12 cellular contexts compared by ENCODE assay signal in genomic region chr12:110670161-110670701, GRCh38. TPM values are rescaled to one million over a fixed set of nuclear protein-coding genes. Genes with fewer than 3 reads are reported as not detected.
A peak's percentile ranks its signal among the peaks of the same experiment; 100 is the strongest.
DNase-seq lines count a peak whose midpoint lies in the region; ATAC-seq, FAIRE-seq and TF ChIP-seq lines count a peak whose summit lies in the region.
"Had no signal": no experiment of that assay in that cellular context is flagged by ENCODE, and none has a peak within 500 bp of the region (broad histone marks: within the 10 kb centered on the region; RNA-seq: fewer than 3 reads in every experiment).

No MANE protein-coding gene starts in this region.

- H3K4me3 ChIP-seq in GM08714 (ENCODE audit: low read length) = peak overlapping the region; percentile 2; the same call in 1 of the 2 replicates
- peak overlapping the region; percentile 82; the same call in 1 of the 2 replicates for H3K4me3 ChIP-seq in GM12878
- no peak overlapping the region for H3K4me3 ChIP-seq in right lobe of liver

- CTCF ChIA-PET in GM12878 (lab: Yijun Ruan, JAX) = interaction anchor here (0.8 to 4.6 kb wide), 5 partner anchors 9 to 50 kb away, joined by 3 to 24 read pairs (median 4); no protein-coding TSS in a partner anchor

- in situ Hi-C loops in GM12878 (cut with MboI) = no loop called here

- BruUV-seq in GM12878 (replicated peaks; lab: Mats Ljungman, UMichigan) = no TSS peak

- peak; percentile 66 for DNase-seq in GM20000 (ENCODE audit: low spot score)
- DNase-seq in GM12878 (ENCODE audit: low read depth, low spot score) = peak; percentile 95
- no peak for DNase-seq in AG20443 (ENCODE audit: low spot score)
- DNase-seq in HuH-7.5 (ENCODE audit: low spot score) = no peak
- DNase-seq in right lobe of liver = no peak
- DNase-seq in 8988T = no peak
- DNase-seq: DMS153, IMR-90, Right ventricle myocardium superior, small intestine had no signal

- SMC1A ChIA-PET in GM12878 (lab: Charles Lee; ENCODE audit: uncharacterized antibody, unreplicated experiment) = interaction anchor here (0.9 to 5.6 kb wide), 9 partner anchors 10 to 65 kb away, joined by 3 to 80 read pairs (median 4); partner anchors contain the start of gene HVCN1

- H3K4me1 ChIP-seq in GM12878 (ENCODE audit: control insufficient read depth, insufficient read depth, low read length) = peaks cover 76% of the 10 kb centered on the region
- peaks cover 0 to 4% (median 0%) of the 10 kb centered on the region in 4 donors for H3K4me1 ChIP-seq in right lobe of liver

- peak; percentile 81 to 95 for TF ChIP-seq EP300 in GM12878 (IDR thresholded peaks at IDR 0.05; ENCODE audit: borderline replicate concordance in 1 of 2, control insufficient read depth in 1 of 2, low read depth in 2 of 2, low read length in 2 of 2)

- no peak overlapping the region for H2AFZ ChIP-seq in GM12878 (ENCODE audit: control insufficient read depth, low read depth, low read length)

- 0 out of 2 replicates have a peak, but pooled peaks have one; percentile 6 for TF ChIP-seq RAD21 in GM12878 (IDR thresholded peaks at IDR 0.05; ENCODE audit: insufficient read depth, low read depth, low read length)

- H3K9me3 ChIP-seq in GM12878 (replicated peaks; ENCODE audit: control insufficient read depth, insufficient read depth, low read length) (peaks cover 8% of the 10 kb centered on the region; the same call in 2 of the 3 replicates), right lobe of liver (no peaks in the 10 kb centered on the region)

- TF ChIP-seq CTCF in GM20000 (IDR thresholded peaks at IDR 0.05; ENCODE audit: extremely low read depth, missing control alignments) (no peak), GM12878 (IDR thresholded peaks at IDR 0.05 in 2 of 3, conservative IDR thresholded peaks at IDR 0.05 in 1 of 3; ENCODE audit: control insufficient read depth in 2 of 3, extremely low read depth in 1 of 3, insufficient read depth in 1 of 3, low read depth in 3 of 3, low read length in 3 of 3) (no peak), right lobe of liver (IDR thresholded peaks at IDR 0.05) (no peak)

- H3K9ac ChIP-seq in GM12878 (ENCODE audit: control insufficient read depth, insufficient read depth, low read length) = peak overlapping the region; percentile 77

- RAD21 ChIA-PET in GM12878 (lab: Charles Lee; ENCODE audit: unreplicated experiment) = interaction anchor here (0.6 to 5.3 kb wide), 9 partner anchors 8 to 220 kb away, joined by 3 to 43 read pairs (median 4); partner anchors contain the start of gene ARPC3

- H3K36me3 ChIP-seq in GM12878 (ENCODE audit: control insufficient read depth in 2 of 2, insufficient read depth in 2 of 2, low read length in 1 of 2) (peaks cover 9 to 18% of the 10 kb centered on the region in 2 experiments; a peak in 3 of 4 replicates), right lobe of liver (no peaks in the 10 kb centered on the region)

- intact Hi-C loops in GM12878 (cut with micrococcal nuclease; ENCODE audit: unreplicated experiment) = loop anchor here (2.0 kb wide), 1 partner anchor 19 kb away; the partner anchor contains the start of gene HVCN1
- intact Hi-C loops in right lobe of liver (cut with DNase I) = no loop called here

- peak overlapping the region; percentile 99 for H3K27ac ChIP-seq in GM12878 (ENCODE audit: control insufficient read depth, insufficient read depth)
- no peak overlapping the region for H3K27ac ChIP-seq in right lobe of liver

- H3K27me3 ChIP-seq in GM12878 (replicated peaks in 1 of 2; ENCODE audit: control insufficient read depth in 2 of 2, insufficient read depth in 2 of 2, low read length in 1 of 2) (no peaks in the 10 kb centered on the region), right lobe of liver (no peaks in the 10 kb centered on the region)

- peak; percentile 81 for FAIRE-seq in GM12878 (lab: Jason Lieb, UNC)
- FAIRE-seq: small intestine had no signal

- POLR2A ChIA-PET in GM12878 (lab: Charles Lee) = interaction anchor here (0.6 to 9.2 kb wide), 10 partner anchors 8 to 56 kb away, joined by 3 to 80 read pairs (median 6); partner anchors contain the start of genes HVCN1 and TCTN1

- peak overlapping the region; percentile 99 for H3K4me2 ChIP-seq in GM12878 (ENCODE audit: control insufficient read depth, insufficient read depth)

- no peak; the same call in 1 of the 2 replicates for TF ChIP-seq POLR2A in GM12878 (IDR thresholded peaks at IDR 0.05; ENCODE audit: low read depth, low read length)
- no peak for TF ChIP-seq POLR2A in right lobe of liver (IDR thresholded peaks at IDR 0.05)

- H3K79me2 ChIP-seq in GM12878 (ENCODE audit: control insufficient read depth, insufficient read depth, low read length) = peaks cover 50% of the 10 kb centered on the region

- H4K20me1 ChIP-seq in GM12878 (ENCODE audit: control insufficient read depth, insufficient read depth) = no peaks in the 10 kb centered on the region

- WGBS in GM12878 (ENCODE audit: insufficient coverage, insufficient replicate concordance, low lambda C conversion rate, missing lambda C conversion rate) = 3% methylated on average over 4 of the region's 4 CpGs
- 58% methylated on average over 4 of the region's 4 CpGs for WGBS in right lobe of liver (ENCODE audit: insufficient coverage, low coverage, low lambda C conversion rate, missing lambda C conversion rate)

- peak; percentile 58 for ATAC-seq in HG03439 (IDR thresholded peaks at IDR 0.05; ENCODE audit: unreplicated experiment)
- ATAC-seq in GM12878 = peak; percentile 63
- ATAC-seq in right lobe of liver = no peak

TF ChIP-seq in GM12878, 131 proteins besides CTCF, POLR2A, EP300 and RAD21 (continues in another document):
- TF ChIP-seq PML (IDR thresholded peaks at IDR 0.05; ENCODE audit: low read length) = 0 out of 2 replicates have a peak, but pooled peaks have one; percentile 66
- TF ChIP-seq TCF7 (IDR thresholded peaks at IDR 0.05; ENCODE audit: borderline replicate concordance) = no peak
- no peak for TF ChIP-seq PRDM15 (CRISPR knock-in tag; IDR thresholded peaks at IDR 0.05)

RNA-seq across cellular contexts. Expression of gene HVCN1, which starts 18.7 kb away (rescaled TPM):
- total RNA-seq in GM12878 (2013; cell fraction: nucleolus; rRNA removed) = 114 and 137 TPM in 2 replicates
- 112 and 132 TPM in 2 replicates for total RNA-seq in GM12878 (2014; rRNA removed)
- total RNA-seq in GM12878 (2014; rRNA removed; fragmentation: Illumina TruSeq; extraction: Trizol) = 93.9 and 94.4 TPM in 2 replicates
- 82.5 and 87.1 TPM in 2 replicates for total RNA-seq in GM12878 (2021)
- polyA plus RNA-seq in GM12878 (2011; ENCODE audit: low read depth) = 67.2 TPM
- polyA plus RNA-seq in GM12878 (2011; rRNA removed) = 123 and 181 TPM in 2 replicates
- polyA plus RNA-seq in GM12878 (2011; cell fraction: cytosol; rRNA removed) = 130 and 168 TPM in 2 replicates
- polyA plus RNA-seq in GM12878 (2011; cell fraction: nucleus; rRNA removed) = 91.0 and 91.5 TPM in 2 replicates
- 108 and 110 TPM in 2 replicates for polyA plus RNA-seq in GM12878 (2012)
- polyA plus RNA-seq in GM12878 (2014; fragmentation: Illumina TruSeq; extraction: Trizol) = 130 and 134 TPM in 2 replicates
- polyA plus RNA-seq in GM12878 (2014; fragmentation: Nextera tagmentation; extraction: Ambion mirVana) = 10 to 100 TPM; 27.8 to 38.9 TPM
- 77.4 and 85.4 TPM in 2 replicates for polyA plus RNA-seq in GM12878 (2014; rRNA removed)
- polyA plus RNA-seq in GM12878 (2016; fragmentation: Nextera tagmentation; extraction: Ambion mirVana) = 100 to 1,000 TPM; 125 to 126 TPM
- polyA minus RNA-seq in GM12878 (2011; rRNA and poly(A)+ RNA removed) = 95.5 and 100 TPM in 2 replicates
- polyA minus RNA-seq in GM12878 (2011; cell fraction: cytosol; rRNA and poly(A)+ RNA removed) = 37.6 and 43.0 TPM in 2 replicates
- 23.3 and 41.7 TPM in 2 replicates for polyA minus RNA-seq in GM12878 (2011; cell fraction: nucleus; rRNA and poly(A)+ RNA removed)
- total RNA-seq in right lobe of liver = 1 to 10 TPM in 5 of 6 experiments, under 1 TPM in 1; 0.55 to 2.4 (median 1.6) TPM

RNA-seq across cellular contexts. Expression of gene TCTN1, which starts 56.3 kb away (rescaled TPM):
- 34.3 and 34.6 TPM in 2 replicates for total RNA-seq in GM12878 (2013; cell fraction: nucleolus; rRNA removed)
- total RNA-seq in GM12878 (2014; rRNA removed) (15.3 and 15.6 TPM in 2 replicates), GM12878 (2014; rRNA removed; fragmentation: Illumina TruSeq; extraction: Trizol) (15.3 and 16.6 TPM in 2 replicates), GM12878 (2021) (11.5 and 13.8 TPM in 2 replicates), right lobe of liver (10 to 100 TPM in 4 of 6 experiments, 1 to 10 TPM in 2; 9.6 to 17.0 (median 10.8) TPM)
- 27.3 TPM for polyA plus RNA-seq in GM12878 (2011; ENCODE audit: low read depth)
- polyA plus RNA-seq in GM12878 (2011; rRNA removed) (16.7 and 18.6 TPM in 2 replicates), GM12878 (2014; fragmentation: Illumina TruSeq; extraction: Trizol) (12.9 and 21.2 TPM in 2 replicates), GM12878 (2014; fragmentation: Nextera tagmentation; extraction: Ambion mirVana) (10 to 100 TPM in 1 of 2 experiments, 1 to 10 TPM in 1; 8.8 to 10.2 TPM), GM12878 (2014; rRNA removed) (15.4 and 20.3 TPM in 2 replicates), GM12878 (2016; fragmentation: Nextera tagmentation; extraction: Ambion mirVana) (10 to 100 TPM; 16.7 to 23.5 TPM)
- 5.9 and 7.3 TPM in 2 replicates for polyA plus RNA-seq in GM12878 (2011; cell fraction: cytosol; rRNA removed)
- polyA plus RNA-seq in GM12878 (2011; cell fraction: nucleus; rRNA removed) = 19.5 and 23.1 TPM in 2 replicates
- polyA plus RNA-seq in GM12878 (2012) = 12.8 and 15.4 TPM in 2 replicates
- polyA minus RNA-seq in GM12878 (2011; rRNA and poly(A)+ RNA removed) = 7.3 and 14.8 TPM in 2 replicates
- 2.4 and 3.9 TPM in 2 replicates for polyA minus RNA-seq in GM12878 (2011; cell fraction: cytosol; rRNA and poly(A)+ RNA removed)
- 9.6 and 11.4 TPM in 2 replicates for polyA minus RNA-seq in GM12878 (2011; cell fraction: nucleus; rRNA and poly(A)+ RNA removed)

Comparison
In these comparisons a context has a peak if more than half of its experiments do, and no peak if none do; other contexts are left out.
1. H3K4me3 ChIP-seq: peak in GM08714 (single experiment) and GM12878 (single experiment); none in right lobe of liver (0 of 3).
2. DNase-seq: peak in GM20000 (single experiment) and GM12878 (single experiment); none in AG20443 (single experiment), HuH-7.5 (single experiment), right lobe of liver (0 of 3) and 8988T (single experiment).
3. ATAC-seq: peak in HG03439 (single experiment) and GM12878 (single experiment); none in right lobe of liver (0 of 4).
4. RNA of gene HVCN1, which starts 18.7 kb away (total RNA-seq): 82.5 to 137 TPM in GM12878; 0.55 to 2.4 TPM in right lobe of liver; every median in the first group is over 10 times any median in the second.